Comparison of ENCODE assay signal across 25 cellular contexts in the genomic region with DNA sequence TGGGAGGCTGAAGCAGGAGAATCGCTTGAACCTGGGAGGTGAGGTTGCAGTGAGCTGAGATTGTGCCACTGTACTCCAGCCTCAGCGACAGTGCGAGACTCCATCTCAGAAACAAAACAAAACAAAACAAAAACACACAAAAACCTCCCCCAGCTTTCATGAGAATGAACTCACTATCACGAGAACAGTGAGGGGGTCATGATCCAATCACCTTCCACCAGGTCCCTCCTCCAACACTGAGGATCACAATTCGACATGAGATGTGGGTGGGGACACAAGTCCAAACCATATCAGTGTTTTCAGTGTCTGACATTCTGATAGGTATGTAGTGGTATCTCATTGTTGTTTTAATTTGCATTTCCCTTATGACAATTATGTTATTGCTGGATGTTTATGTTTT.
"Had no signal": no experiment of that assay in that cellular context is flagged by ENCODE, and none has a peak within 500 bp of the region (broad histone marks: within the 10 kb centered on the region; RNA-seq: fewer than 3 reads in every experiment).

No MANE protein-coding gene starts in this region.

- H3K79me2 ChIP-seq: parathyroid adenoma had no signal

- H3K4me1 ChIP-seq: neural progenitor cell, parathyroid adenoma, right lobe of liver had no signal

- H3K4me3 ChIP-seq: neural progenitor cell, ovary, psoas muscle, right lobe of liver, sigmoid colon, stomach, thoracic aorta, thyroid gland, tibial nerve, upper lobe of left lung, vagina had no signal

- H3K27me3 ChIP-seq: neural progenitor cell, ovary, right lobe of liver, sigmoid colon, stomach, thyroid gland, tibial nerve, upper lobe of left lung, vagina had no signal

- DNase-seq: occipital lobe; ovary; posterior cingulate gyrus; psoas muscle; right cardiac atrium; right lobe of liver; sigmoid colon; small intestine; stimulated activated CD4-positive, alpha-beta T cell treated with anti-CD3 and anti-CD28 coated beads, Interleukin-15, amount 100 ng/mL, for 24 hours; stimulated activated CD4-positive, alpha-beta T cell treated with anti-CD3 and anti-CD28 coated beads, Interleukin-2, amount 100 ng/mL, for 24 hours; stimulated activated CD4-positive, alpha-beta T cell treated with anti-CD3 and anti-CD28 coated beads, Interleukin-2, amount 100 ng/mL, for 48 hours; stimulated activated CD4-positive, alpha-beta T cell treated with anti-CD3 and anti-CD28 coated beads, Interleukin-4, amount 100 ng/mL, for 24 hours; stimulated activated naive B cell treated with anti-CD40 and anti-IgM and Interleukin-4, amounts not matched to agents 10 μg/mL and 1 μg/mL and 100 μg/mL, for 72 hours; stimulated activated naive CD4-positive, alpha-beta T cell treated with Interleukin-2 at 50 U/mL for 16 hours; stomach; thyroid gland; trophoblast cell; upper lobe of left lung had no signal

- H2AFZ ChIP-seq: neural progenitor cell, parathyroid adenoma had no signal

- H3K4me2 ChIP-seq: neural progenitor cell had no signal

- H3K9me3 ChIP-seq: ovary, psoas muscle, right lobe of liver, sigmoid colon, stomach, thoracic aorta, thyroid gland, tibial nerve, upper lobe of left lung, vagina had no signal

- H3K9ac ChIP-seq: neural progenitor cell, parathyroid adenoma had no signal

- H3K27ac ChIP-seq: neural progenitor cell, ovary, parathyroid adenoma, psoas muscle, right lobe of liver, sigmoid colon, stomach, thoracic aorta, thyroid gland, tibial nerve, upper lobe of left lung, vagina had no signal

- H3K36me3 ChIP-seq: neural progenitor cell, ovary, right lobe of liver, sigmoid colon, stomach, thoracic aorta, thyroid gland, tibial nerve, upper lobe of left lung, vagina had no signal

- FAIRE-seq: small intestine, urothelium cell line had no signal

- ATAC-seq: psoas muscle; right cardiac atrium; right lobe of liver; stimulated activated effector memory CD8-positive, alpha-beta T cell treated with anti-CD3 and anti-CD28 coated beads, Interleukin-12 subunit alpha, Interleukin-12 subunit beta, amount 100 ng/mL, for 72 hours; stimulated activated naive B cell treated with anti-CD40 and anti-IgM and Interleukin-4, amounts not matched to agents 10 μg/mL and 1 μg/mL and 100 μg/mL, for 72 hours had no signal
